In genomic region chr14:104442107-104442551, GRCh38 we compare ENCODE assay signal across 17 cellular contexts.
DNase-seq lines count a peak whose midpoint lies in the region; ATAC-seq, FAIRE-seq and TF ChIP-seq lines count a peak whose summit lies in the region.
"Had no signal": no experiment of that assay in that cellular context is flagged by ENCODE, and none has a peak within 500 bp of the region (broad histone marks: within the 10 kb centered on the region; RNA-seq: fewer than 3 reads in every experiment).

No MANE protein-coding gene starts in this region.

- H3K27ac ChIP-seq in A549, result no peak overlapping the region

- H3K4me2 ChIP-seq in A549, result no peak overlapping the region

- no peaks in the 10 kb centered on the region for H3K4me1 ChIP-seq in A549
- H3K4me1 ChIP-seq: Caco-2 had no signal

- no peak for TF ChIP-seq EP300 in A549 (IDR thresholded peaks at IDR 0.05)

- POLR2A ChIA-PET in A549 (lab: Yijun Ruan, JAX) (no interaction called here), HEK293T (lab: Yijun Ruan, JAX) (no interaction called here)

- H3K4me1 Mint-ChIP-seq in chondrocyte (ENCODE audit: low read depth), result no peaks in the 10 kb centered on the region
- H3K4me1 Mint-ChIP-seq: activated naive CD8-positive, alpha-beta T cell treated with anti-CD3 and anti-CD28 coated beads for 36 hours had no signal

- no peak overlapping the region for H3K4me3 ChIP-seq in A549
- H3K4me3 ChIP-seq: K562 had no signal

- FAIRE-seq in A549 (lab: Jason Lieb, UNC), result no peak
- FAIRE-seq: endothelial cell of umbilical vein, islet of Langerhans, K562 had no signal

- CTCF ChIA-PET in A549 (lab: Yijun Ruan, JAX) (no interaction called here), HEK293T (lab: Yijun Ruan, JAX) (no interaction called here)

- TF ChIP-seq CTCF in A549 (IDR thresholded peaks at IDR 0.05) (no peak), chondrocyte (IDR thresholded peaks at IDR 0.05) (no peak), omental fat pad (IDR thresholded peaks at IDR 0.05) (no peak)

- H3K9me3 ChIP-seq in A549, result no peaks in the 10 kb centered on the region; the same call in 2 of the 3 replicates
- H3K9me3 ChIP-seq: Caco-2 had no signal

- peaks cover 5% of the 10 kb centered on the region for H3K36me3 Mint-ChIP-seq in chondrocyte (ENCODE audit: low read depth)
- H3K36me3 Mint-ChIP-seq: activated naive CD8-positive, alpha-beta T cell treated with anti-CD3 and anti-CD28 coated beads for 36 hours; natural killer cell treated with Interleukin-12 subunit alpha and Interleukin-12 subunit beta and Interleukin-15 and Interleukin-18, amount 100 ng/mL, for 72 hours had no signal

- H3K9me3 Mint-ChIP-seq in chondrocyte (ENCODE audit: low read depth), result peaks cover 9% of the 10 kb centered on the region

- H3K4me3 Mint-ChIP-seq in chondrocyte (ENCODE audit: unreplicated experiment), result no peak overlapping the region
- H3K4me3 Mint-ChIP-seq: activated naive CD8-positive, alpha-beta T cell treated with anti-CD3 and anti-CD28 coated beads for 36 hours; natural killer cell treated with Interleukin-12 subunit alpha and Interleukin-12 subunit beta and Interleukin-15 and Interleukin-18, amount 100 ng/mL, for 72 hours had no signal

- DNase-seq in A549 (ENCODE audit: low read depth in 1 of 2, low spot score in 1 of 2) (no peak), AG20443 (ENCODE audit: low spot score) (peak; percentile 10), chondrocyte (ENCODE audit: low spot score) (peak; percentile 83), omental fat pad (ENCODE audit: low spot score) (peak; percentile 10), HEK293T (ENCODE audit: extremely low spot score) (no peak), NOMO-1 (lab: John Stamatoyannopoulos, UW; ENCODE audit: unreplicated experiment in 2 of 2) (no peak), left colon (no peak)
- DNase-seq: activated CD4-positive, alpha-beta T cell treated with anti-CD3 and anti-CD28 coated beads for 4 hours; activated naive CD8-positive, alpha-beta T cell treated with anti-CD3 and anti-CD28 coated beads for 36 hours; Caco-2; hippocampal formation; NCI-H1694 treated with DMSO at 0.1 percent for 48 hours; NCI-H226 had no signal

- intact Hi-C loops in left colon (cut with DNase I, micrococcal nuclease), result no loop called here

- 11% methylated on average over 5 of the region's 19 CpGs for WGBS in A549 (ENCODE audit: missing lambda C conversion rate)

- no peak overlapping the region for H3K27ac Mint-ChIP-seq in chondrocyte (ENCODE audit: unreplicated experiment)
- H3K27ac Mint-ChIP-seq: activated naive CD8-positive, alpha-beta T cell treated with anti-CD3 and anti-CD28 coated beads for 36 hours; natural killer cell treated with Interleukin-12 subunit alpha and Interleukin-12 subunit beta and Interleukin-15 and Interleukin-18, amount 100 ng/mL, for 72 hours had no signal

- H3K27me3 Mint-ChIP-seq in chondrocyte (ENCODE audit: low read depth), result peaks cover 7% of the 10 kb centered on the region
- H3K27me3 Mint-ChIP-seq: activated naive CD8-positive, alpha-beta T cell treated with anti-CD3 and anti-CD28 coated beads for 36 hours had no signal

- no peak for TF ChIP-seq RAD21 in A549 (conservative IDR thresholded peaks at IDR 0.05 in 1 of 2, IDR thresholded peaks at IDR 0.05 in 1 of 2)

- TF ChIP-seq POLR2A in A549 (IDR thresholded peaks at IDR 0.05; ENCODE audit: low read length), result no peak

- peak; percentile 5 to 9; a peak in 1 of 6 replicates for ATAC-seq in A549
- no peak for ATAC-seq in omental fat pad (ENCODE audit: low FRiP score)
- ATAC-seq in left colon, result no peak

TF ChIP-seq in A549, 52 proteins besides CTCF, POLR2A, EP300 and RAD21:
- TF ChIP-seq HOXB5 (CRISPR knock-in tag; IDR thresholded peaks at IDR 0.05), result no peak
- no peak for TF ChIP-seq EHMT2 (IDR thresholded peaks at IDR 0.05; ENCODE audit: low read depth)

TF ChIP-seq in HEK293T, 16 proteins besides CTCF, POLR2A, EP300 and RAD21:
- no peak for TF ChIP-seq ELF4 (IDR thresholded peaks at IDR 0.05)
- no peak for TF ChIP-seq SP1 (IDR thresholded peaks at IDR 0.05)
- no peak for TF ChIP-seq FOXK2 (IDR thresholded peaks at IDR 0.05)
- TF ChIP-seq ZNF384 (IDR thresholded peaks at IDR 0.05), result no peak
- TF ChIP-seq PKNOX1 (IDR thresholded peaks at IDR 0.05), result no peak
- no peak for TF ChIP-seq ARNT (IDR thresholded peaks at IDR 0.05)
- TF ChIP-seq NFRKB (IDR thresholded peaks at IDR 0.05), result no peak
- TF ChIP-seq HDGF (IDR thresholded peaks at IDR 0.05; ENCODE audit: borderline replicate concordance), result no peak
- TF ChIP-seq TARDBP (IDR thresholded peaks at IDR 0.05), result no peak
- no peak for TF ChIP-seq LEF1 (IDR thresholded peaks at IDR 0.05; ENCODE audit: borderline replicate concordance)
- no peak for TF ChIP-seq SUZ12 (IDR thresholded peaks at IDR 0.05)
- no peak for TF ChIP-seq CTBP1 (IDR thresholded peaks at IDR 0.05; ENCODE audit: borderline replicate concordance)
- no peak for TF ChIP-seq FOXA1 (IDR thresholded peaks at IDR 0.05)
- no peak for TF ChIP-seq FOXM1 (IDR thresholded peaks at IDR 0.05; ENCODE audit: borderline replicate concordance)
- no peak for TF ChIP-seq L3MBTL2 (conservative IDR thresholded peaks at IDR 0.05)
- no peak for TF ChIP-seq BHLHE40 (IDR thresholded peaks at IDR 0.05; ENCODE audit: borderline replicate concordance)
TF ChIP-seq in HEK293T: peak in this region for 0.

Comparison
In these comparisons a context has a peak if more than half of its experiments do, and no peak if none do; other contexts are left out.
1. ATAC-seq: peak in A549 (2 of 2); none in omental fat pad (single experiment) and left colon (single experiment).
2. DNase-seq: peak in AG20443 (single experiment), chondrocyte (single experiment) and omental fat pad (single experiment); none in A549 (0 of 2), HEK293T (single experiment), NOMO-1 (0 of 2) and left colon (0 of 2).